ENCODE assay signal across 7 cellular contexts in the genomic region with DNA sequence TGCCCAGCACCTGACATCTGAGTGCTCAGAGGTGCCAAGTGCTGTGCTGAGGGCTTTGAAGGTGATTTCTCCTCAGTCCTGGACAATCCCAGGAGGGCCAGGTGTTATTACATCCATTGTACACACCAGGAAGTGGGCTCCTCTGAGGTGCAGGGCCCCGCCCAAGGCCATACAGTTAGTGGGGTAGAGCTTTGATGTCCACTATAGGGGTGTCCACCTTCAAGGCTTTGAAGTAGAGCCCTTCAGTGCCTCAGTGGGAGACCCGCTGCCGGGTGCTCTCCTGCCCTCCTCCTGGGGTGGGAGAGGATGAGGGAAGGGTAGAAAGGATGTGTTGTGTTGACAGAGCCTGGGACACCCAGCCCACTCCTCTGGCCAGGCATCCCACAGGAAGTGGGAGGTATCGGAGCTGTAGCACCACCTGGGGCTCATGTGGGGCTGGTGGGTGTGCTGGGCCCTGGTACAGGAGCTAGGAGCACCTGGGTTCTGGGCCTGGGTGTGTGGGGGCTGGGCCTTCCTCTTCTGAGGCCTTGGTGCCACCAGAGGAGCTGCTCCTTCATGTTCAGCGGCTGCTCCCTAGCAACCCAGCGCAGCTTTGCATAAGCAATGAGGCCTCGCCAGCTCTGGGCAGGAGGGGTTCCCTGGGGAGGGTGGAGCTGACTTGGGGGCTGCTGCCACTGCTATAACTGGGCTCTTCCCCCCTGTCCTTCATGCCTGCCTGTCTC. TPM values are rescaled to one million over a fixed set of nuclear protein-coding genes. Genes with fewer than 3 reads are reported as not detected.
A peak's percentile ranks its signal among the peaks of the same experiment; 100 is the strongest.
DNase-seq lines count a peak whose midpoint lies in the region; ATAC-seq and TF ChIP-seq lines count a peak whose summit lies in the region.

No MANE protein-coding gene starts in this region.

- H3F3A ChIP-seq in GM23338 (replicated peaks; ENCODE audit: low read depth) = 0 out of 2 replicates have a peak, but pooled peaks cover 5% of the 10 kb centered on the region

- no peaks in the 10 kb centered on the region for H3K9me3 Mint-ChIP-seq in GM23338

- no peaks in the 10 kb centered on the region for H3K9me2 ChIP-seq in GM23338 (ENCODE audit: insufficient read depth)

- H3K36me3 Mint-ChIP-seq in GM23338 (ENCODE audit: low read depth) = peaks cover 34% of the 10 kb centered on the region

- no peak for TF ChIP-seq EP300 in sigmoid colon (IDR thresholded peaks at IDR 0.05)

- H3K79me2 ChIP-seq in GM23338 (replicated peaks; ENCODE audit: insufficient read depth) = peaks cover 86% of the 10 kb centered on the region

- H4K20me1 ChIP-seq in GM23338 (replicated peaks; ENCODE audit: insufficient read depth) = peaks cover 8% of the 10 kb centered on the region; the same call in 1 of the 2 replicates

- peak overlapping the region; percentile 65 for H3K4me2 ChIP-seq in GM23338

- H3K36me3 ChIP-seq in GM23338 (ENCODE audit: insufficient read depth) (peaks cover 4% of the 10 kb centered on the region; the same call in 1 of the 2 replicates), sigmoid colon (peaks cover 0 to 14% (median 4%) of the 10 kb centered on the region in 4 donors)

- no peak overlapping the region for H2AFZ ChIP-seq in GM23338

- no peaks in the 10 kb centered on the region for H3K9me3 ChIP-seq in sigmoid colon

- DNase-seq in GM23338 (ENCODE audit: low spot score) (peak; percentile 59), NCI-H526 (lab: John Stamatoyannopoulos, UW) (peak; percentile 83 to 95), caudate nucleus (lab: John Stamatoyannopoulos, UW) (peak in 29 of 61 donors; percentile 17 to 70 (median 35)), sigmoid colon (no peak)

- H3K27ac Mint-ChIP-seq in GM23338 = peak overlapping the region; percentile 89

- H3K4me3 ChIP-seq in GM23338 = no peak overlapping the region; the same call in 1 of the 2 replicates
- no peak overlapping the region for H3K4me3 ChIP-seq in sigmoid colon

- H3K4me1 ChIP-seq in GM23338 (ENCODE audit: insufficient read depth) = peaks cover 86% of the 10 kb centered on the region
- H3K4me1 ChIP-seq in sigmoid colon = peaks cover 0 to 90% (median 84%) of the 10 kb centered on the region in 4 donors

- peak; percentile 48 for ATAC-seq in GM23338
- ATAC-seq in GM18861 (IDR thresholded peaks at IDR 0.05; ENCODE audit: unreplicated experiment) = no peak
- no peak for ATAC-seq in HG03520 (IDR thresholded peaks at IDR 0.05; ENCODE audit: unreplicated experiment)
- no peak for ATAC-seq in HG03469 (IDR thresholded peaks at IDR 0.05; ENCODE audit: unreplicated experiment)

- WGBS in sigmoid colon, 2 donors = 45 to 68% methylated on average over 7 of the region's 7 CpGs

- H3K27me3 Mint-ChIP-seq in GM23338 (ENCODE audit: insufficient read depth, low read depth, poor library complexity) = peaks cover 13% of the 10 kb centered on the region

- no peak for TF ChIP-seq POLR2A in sigmoid colon (IDR thresholded peaks at IDR 0.05)

- TF ChIP-seq CTCF in GM23338 (conservative IDR thresholded peaks at IDR 0.05; ENCODE audit: low read depth in 2 of 2) = no peak; a peak in 1 of 4 replicates
- no peak for TF ChIP-seq CTCF in sigmoid colon (IDR thresholded peaks at IDR 0.05)

- H3K27ac ChIP-seq in GM23338 (ENCODE audit: low read depth) = peak overlapping the region; percentile 98; the same call in 1 of the 2 replicates
- peak overlapping the region; percentile 48 for H3K27ac ChIP-seq in caudate nucleus (ENCODE audit: low read depth, low read length)
- peak overlapping the region; percentile 20 to 96 (median 43) for H3K27ac ChIP-seq in sigmoid colon

- intact Hi-C loops in sigmoid colon (cut with DNase I) = no loop called here

- no peak overlapping the region; the same call in 2 of the 3 replicates for H3K4me3 Mint-ChIP-seq in GM23338

- H3K4me1 Mint-ChIP-seq in GM23338 = peaks cover 85% of the 10 kb centered on the region

- H3K27me3 ChIP-seq in GM23338 (ENCODE audit: insufficient read depth) (no peaks in the 10 kb centered on the region), sigmoid colon (no peaks in the 10 kb centered on the region)

TF ChIP-seq in GM23338, 12 proteins besides CTCF, POLR2A, EP300 and RAD21:
- TF ChIP-seq, protein P1, sequence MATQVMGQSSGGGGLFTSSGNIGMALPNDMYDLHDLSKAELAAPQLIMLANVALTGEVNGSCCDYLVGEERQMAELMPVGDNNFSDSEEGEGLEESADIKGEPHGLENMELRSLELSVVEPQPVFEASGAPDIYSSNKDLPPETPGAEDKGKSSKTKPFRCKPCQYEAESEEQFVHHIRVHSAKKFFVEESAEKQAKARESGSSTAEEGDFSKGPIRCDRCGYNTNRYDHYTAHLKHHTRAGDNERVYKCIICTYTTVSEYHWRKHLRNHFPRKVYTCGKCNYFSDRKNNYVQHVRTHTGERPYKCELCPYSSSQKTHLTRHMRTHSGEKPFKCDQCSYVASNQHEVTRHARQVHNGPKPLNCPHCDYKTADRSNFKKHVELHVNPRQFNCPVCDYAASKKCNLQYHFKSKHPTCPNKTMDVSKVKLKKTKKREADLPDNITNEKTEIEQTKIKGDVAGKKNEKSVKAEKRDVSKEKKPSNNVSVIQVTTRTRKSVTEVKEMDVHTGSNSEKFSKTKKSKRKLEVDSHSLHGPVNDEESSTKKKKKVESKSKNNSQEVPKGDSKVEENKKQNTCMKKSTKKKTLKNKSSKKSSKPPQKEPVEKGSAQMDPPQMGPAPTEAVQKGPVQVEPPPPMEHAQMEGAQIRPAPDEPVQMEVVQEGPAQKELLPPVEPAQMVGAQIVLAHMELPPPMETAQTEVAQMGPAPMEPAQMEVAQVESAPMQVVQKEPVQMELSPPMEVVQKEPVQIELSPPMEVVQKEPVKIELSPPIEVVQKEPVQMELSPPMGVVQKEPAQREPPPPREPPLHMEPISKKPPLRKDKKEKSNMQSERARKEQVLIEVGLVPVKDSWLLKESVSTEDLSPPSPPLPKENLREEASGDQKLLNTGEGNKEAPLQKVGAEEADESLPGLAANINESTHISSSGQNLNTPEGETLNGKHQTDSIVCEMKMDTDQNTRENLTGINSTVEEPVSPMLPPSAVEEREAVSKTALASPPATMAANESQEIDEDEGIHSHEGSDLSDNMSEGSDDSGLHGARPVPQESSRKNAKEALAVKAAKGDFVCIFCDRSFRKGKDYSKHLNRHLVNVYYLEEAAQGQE (IDR thresholded peaks at IDR 0.05; ENCODE audit: unreplicated experiment) = no peak
- TF ChIP-seq CREB1 (CRISPR knock-in tag; IDR thresholded peaks at IDR 0.05; ENCODE audit: low read depth) = no peak
- TF ChIP-seq EZH2 (IDR thresholded peaks at IDR 0.05; ENCODE audit: low read depth, unreplicated experiment) = no peak
TF ChIP-seq in GM23338: peak in this region for 0.

RNA-seq across cellular contexts. Expression of a gene that starts 7.4 kb away (rescaled TPM):
- 139 and 173 TPM in 2 replicates for total RNA-seq in GM23338 (2014; rRNA removed; shearing (Covaris generic))
- 48.5 and 48.7 TPM in 2 replicates for polyA plus RNA-seq in GM23338 (2016; fragmentation: Nextera tagmentation; extraction: Ambion mirVana)
- 10 to 100 TPM; 27.6 to 64.8 (median 42.2) TPM for total RNA-seq in sigmoid colon
- polyA plus RNA-seq in sigmoid colon = 100 to 1,000 TPM; 122 to 205 (median 182) TPM

RNA-seq across cellular contexts. Expression of a gene that starts 23.8 kb away (rescaled TPM):
- 877 and 957 TPM in 2 replicates for total RNA-seq in GM23338 (2014; rRNA removed; shearing (Covaris generic))
- polyA plus RNA-seq in GM23338 (2016; fragmentation: Nextera tagmentation; extraction: Ambion mirVana) = 4,267 and 4,484 TPM in 2 replicates
- 1,000 to 10,000 TPM; 1,692 to 2,841 (median 2,464) TPM for total RNA-seq in sigmoid colon
- polyA plus RNA-seq in sigmoid colon = 1,000 to 10,000 TPM; 2,289 to 3,780 (median 2,728) TPM

RNA-seq across cellular contexts. Expression of a gene that starts 52.2 kb away (rescaled TPM):
- total RNA-seq in GM23338 (2014; rRNA removed; shearing (Covaris generic)) = 6.4 and 11.6 TPM in 2 replicates
- 28.4 and 29.8 TPM in 2 replicates for polyA plus RNA-seq in GM23338 (2016; fragmentation: Nextera tagmentation; extraction: Ambion mirVana)
- 10 to 100 TPM; 15.6 to 32.4 (median 17.3) TPM for total RNA-seq in sigmoid colon
- 10 to 100 TPM; 11.3 to 16.4 (median 11.4) TPM for polyA plus RNA-seq in sigmoid colon

Comparison
In these comparisons a context has a peak if more than half of its experiments do, and no peak if none do; other contexts are left out.
1. H3K27ac ChIP-seq: peak in every context shown above with its lines; median percentile 98 in GM23338; 48 in caudate nucleus; 43 in sigmoid colon.